14 cellular contexts compared by ENCODE assay signal in the genomic region with DNA sequence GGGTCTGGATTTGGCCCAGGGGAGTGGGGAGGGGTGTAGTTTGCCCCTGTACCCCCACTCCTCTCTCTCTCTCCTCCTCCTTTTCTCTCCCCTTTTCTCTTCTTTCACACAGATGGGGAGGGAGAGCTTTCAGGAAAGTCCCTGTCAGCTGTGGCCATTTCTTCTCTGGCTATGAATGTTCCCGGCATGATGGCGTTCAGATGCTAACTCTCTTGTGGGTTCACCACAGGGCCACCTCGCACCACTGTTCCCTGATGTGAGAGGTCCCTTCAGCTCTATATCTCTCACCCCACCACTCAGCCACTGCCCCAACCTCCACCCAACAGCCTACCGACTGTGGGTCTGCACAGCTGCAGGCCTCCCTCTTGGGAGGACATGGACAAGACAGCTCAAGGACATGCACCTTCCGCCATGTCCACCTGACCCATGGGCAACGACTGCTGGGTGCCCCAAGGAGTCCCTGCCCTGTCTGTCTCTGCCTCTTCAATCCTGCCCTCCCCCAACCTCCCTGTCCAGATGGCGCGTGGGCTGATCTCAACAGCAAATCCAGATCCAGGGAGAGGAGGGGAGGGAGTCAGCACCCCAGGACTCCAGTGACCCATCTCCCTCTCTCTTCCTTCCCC. TPM values are rescaled to one million over a fixed set of nuclear protein-coding genes. Genes with fewer than 3 reads are reported as not detected.
DNase-seq lines count a peak whose midpoint lies in the region; ATAC-seq, FAIRE-seq and TF ChIP-seq lines count a peak whose summit lies in the region.
"Had no signal": no experiment of that assay in that cellular context is flagged by ENCODE, and none has a peak within 500 bp of the region (broad histone marks: within the 10 kb centered on the region; RNA-seq: fewer than 3 reads in every experiment).

No MANE protein-coding gene starts in this region.

- H3K4me2 ChIP-seq in BLaER1 treated with 17β-estradiol and CSF1 and Interleukin-3, amounts not matched to agents 10 nM and 100 nM: peak overlapping the region; percentile 77 to 95 (median 91)
- peak overlapping the region; percentile 90 for H3K4me2 ChIP-seq in OCI-LY3 (ENCODE audit: low read length)

- no peaks in the 10 kb centered on the region; a peak in 1 of 22 replicates for H3K9me3 ChIP-seq in BLaER1 treated with 17β-estradiol and CSF1 and Interleukin-3, amounts not matched to agents 10 nM and 100 nM (replicated peaks in 1 of 11)
- H3K9me3 ChIP-seq in OCI-LY3 (ENCODE audit: insufficient read depth, low read length) (no peaks in the 10 kb centered on the region), small intestine (ENCODE audit: control insufficient read depth, low read depth) (no peaks in the 10 kb centered on the region)

- H3K4me1 Mint-ChIP-seq in glutamatergic neuron (ENCODE audit: low read depth, unreplicated experiment): peaks cover 34% of the 10 kb centered on the region

- peaks cover 95 to 100% (median 99%) of the 10 kb centered on the region in 10 experiments for H3K4me1 ChIP-seq in BLaER1 treated with 17β-estradiol and CSF1 and Interleukin-3, amounts not matched to agents 10 nM and 100 nM
- H3K4me1 ChIP-seq in OCI-LY3 (ENCODE audit: low read length) (peaks cover 61% of the 10 kb centered on the region), small intestine (ENCODE audit: control insufficient read depth in 2 of 2, insufficient read depth in 1 of 2, low read depth in 1 of 2, low read length in 1 of 2) (no peaks in the 10 kb centered on the region)

- ATAC-seq in GM18517 (IDR thresholded peaks at IDR 0.05; ENCODE audit: unreplicated experiment): no peak

- H3K9me3 Mint-ChIP-seq in glutamatergic neuron (ENCODE audit: unreplicated experiment): peaks cover 6% of the 10 kb centered on the region
- H3K9me3 Mint-ChIP-seq: activated naive CD4-positive, alpha-beta T cell treated with anti-CD3 and anti-CD28 coated beads, Interleukin-2, amount 50 U/mL, for 24 hours; nephron progenitor cell had no signal

- H3K4me3 Mint-ChIP-seq in glutamatergic neuron (ENCODE audit: unreplicated experiment): peak overlapping the region; percentile 5
- H3K4me3 Mint-ChIP-seq: activated naive CD4-positive, alpha-beta T cell treated with anti-CD3 and anti-CD28 coated beads, Interleukin-2, amount 50 U/mL, for 24 hours; nephron progenitor cell had no signal

- H3K27me3 Mint-ChIP-seq in glutamatergic neuron (ENCODE audit: unreplicated experiment): peaks cover 7% of the 10 kb centered on the region
- H3K27me3 Mint-ChIP-seq: activated naive CD4-positive, alpha-beta T cell treated with anti-CD3 and anti-CD28 coated beads, Interleukin-2, amount 50 U/mL, for 24 hours had no signal

- no peaks in the 10 kb centered on the region for H3K79me2 ChIP-seq in OCI-LY3 (ENCODE audit: low read length)

- H3K9ac ChIP-seq in BLaER1 treated with 17β-estradiol and CSF1 and Interleukin-3, amounts not matched to agents 10 nM and 100 nM: peak overlapping the region; percentile 65 to 87 (median 81); a peak in 21 of 22 replicates
- no peak overlapping the region for H3K9ac ChIP-seq in OCI-LY3 (ENCODE audit: low read length)

- H4K20me1 ChIP-seq in BLaER1 treated with 17β-estradiol and CSF1 and Interleukin-3, amounts not matched to agents 10 nM and 100 nM: no peaks in the 10 kb centered on the region
- no peaks in the 10 kb centered on the region for H4K20me1 ChIP-seq in OCI-LY3 (ENCODE audit: insufficient read depth, low read length)

- H3K27me3 ChIP-seq in BLaER1 treated with 17β-estradiol and CSF1 and Interleukin-3, amounts not matched to agents 10 nM and 100 nM: no peaks in the 10 kb centered on the region
- H3K27me3 ChIP-seq in OCI-LY3 (ENCODE audit: low read depth, low read length): no peaks in the 10 kb centered on the region
- H3K27me3 ChIP-seq in small intestine (ENCODE audit: control insufficient read depth in 2 of 2, insufficient read depth in 2 of 2, low read length in 2 of 2): no peaks in the 10 kb centered on the region

- H3K36me3 ChIP-seq in BLaER1 treated with 17β-estradiol and CSF1 and Interleukin-3, amounts not matched to agents 10 nM and 100 nM: no peaks in the 10 kb centered on the region
- H3K36me3 ChIP-seq in OCI-LY3 (replicated peaks; ENCODE audit: low read depth, low read length) (no peaks in the 10 kb centered on the region), small intestine (ENCODE audit: control insufficient read depth in 2 of 2, insufficient read depth in 2 of 2, low read length in 2 of 2) (no peaks in the 10 kb centered on the region)

- FAIRE-seq in small intestine (lab: Jason Lieb, UNC): no peak

- DNase-seq in glutamatergic neuron (no peak), small intestine (no peak), NCI-H2029 treated with DMSO at 0.1 percent for 48 hours (lab: John Stamatoyannopoulos, UW) (no peak)
- no peak for DNase-seq in effector CD4-positive, alpha-beta T cell
- no peak for DNase-seq in central memory CD4-positive, alpha-beta T cell
- DNase-seq: DND-41, KBM-7, NCI-H187 treated with DMSO at 0.1 percent for 48 hours, nephron progenitor cell had no signal

- WGBS in small intestine, 3 donors: 85 to 93% (median 91%) methylated on average over 8 of the region's 8 CpGs

- TF ChIP-seq CTCF in OCI-LY3 (IDR thresholded peaks at IDR 0.05; ENCODE audit: low read depth, low read length) (no peak), glutamatergic neuron (IDR thresholded peaks at IDR 0.05; ENCODE audit: partially characterized antibody, unreplicated experiment) (no peak)

- H3K27ac Mint-ChIP-seq in glutamatergic neuron (ENCODE audit: unreplicated experiment): no peak overlapping the region
- H3K27ac Mint-ChIP-seq: activated naive CD4-positive, alpha-beta T cell treated with anti-CD3 and anti-CD28 coated beads, Interleukin-2, amount 50 U/mL, for 24 hours had no signal

- H3K36me3 Mint-ChIP-seq in glutamatergic neuron (ENCODE audit: unreplicated experiment): no peaks in the 10 kb centered on the region
- H3K36me3 Mint-ChIP-seq: activated naive CD4-positive, alpha-beta T cell treated with anti-CD3 and anti-CD28 coated beads, Interleukin-2, amount 50 U/mL, for 24 hours had no signal

- H3K4me3 ChIP-seq in BLaER1 treated with 17β-estradiol and CSF1 and Interleukin-3, amounts not matched to agents 10 nM and 100 nM: peak overlapping the region in 4 of 10 experiments; percentile 3 to 31 (median 13); a peak in 2 of 20 replicates
- H3K4me3 ChIP-seq in OCI-LY3 (ENCODE audit: low read length) (no peak overlapping the region), small intestine (ENCODE audit: low read depth in 1 of 2, low read length in 2 of 2) (no peak overlapping the region)
- H3K4me3 ChIP-seq: SK-N-MC had no signal

- H2AFZ ChIP-seq in OCI-LY3 (ENCODE audit: low read depth, low read length): peak overlapping the region; percentile 14; the same call in 1 of the 2 replicates

- H3K27ac ChIP-seq in BLaER1 treated with 17β-estradiol and CSF1 and Interleukin-3, amounts not matched to agents 10 nM and 100 nM: peak overlapping the region; percentile 88 to 97 (median 94)
- H3K27ac ChIP-seq in OCI-LY3 (ENCODE audit: low read length) (no peak overlapping the region), small intestine (ENCODE audit: low read depth in 1 of 2, low read length in 1 of 2) (peak overlapping the region; percentile 13 to 88)
- H3K27ac ChIP-seq: SK-N-MC had no signal

RNA-seq across cellular contexts. Expression of a gene that starts 15.9 kb away (rescaled TPM):
- 248 TPM for total RNA-seq in glutamatergic neuron (ENCODE audit: unreplicated experiment)
- 1 to 10 TPM; 1.8 to 3.5 (median 3.4) TPM for polyA plus RNA-seq in small intestine

RNA-seq across cellular contexts. Expression of a gene that starts 16.4 kb away (rescaled TPM):
- 7.9 TPM for total RNA-seq in glutamatergic neuron (ENCODE audit: unreplicated experiment)
- 10 to 100 TPM in 1 of 3 donors, 1 to 10 TPM in 2; 1.6 to 14.0 (median 3.2) TPM for polyA plus RNA-seq in small intestine

RNA-seq across cellular contexts. Expression of a gene that starts 57.3 kb away (rescaled TPM):
- 114 TPM for total RNA-seq in glutamatergic neuron (ENCODE audit: unreplicated experiment)
- polyA plus RNA-seq in small intestine: 100 to 1,000 TPM in 2 of 3 donors, 10 to 100 TPM in 1; 95.2 to 110 (median 101) TPM
